ENCODE assay signal across 12 cellular contexts in genomic region chr6:88013554-88013953, GRCh38. TPM values are rescaled to one million over a fixed set of nuclear protein-coding genes. Genes with fewer than 3 reads are reported as not detected.
DNase-seq lines count a peak whose midpoint lies in the region; ATAC-seq, FAIRE-seq and TF ChIP-seq lines count a peak whose summit lies in the region.
"Had no signal": no experiment of that assay in that cellular context is flagged by ENCODE, and none has a peak within 500 bp of the region (broad histone marks: within the 10 kb centered on the region; RNA-seq: fewer than 3 reads in every experiment).

No MANE protein-coding gene starts in this region.

- no peak overlapping the region for H3K23ac ChIP-seq in neuronal stem cell (ENCODE audit: low read depth, low read length, poor library complexity)

- H2AFZ ChIP-seq in HepG2 (ENCODE audit: low read length), result no peak overlapping the region
- no peak overlapping the region for H2AFZ ChIP-seq in neuronal stem cell (ENCODE audit: low read length)

- no peak overlapping the region for H2BK120ac ChIP-seq in neuronal stem cell (ENCODE audit: low read depth, low read length)

- no peaks in the 10 kb centered on the region for H3K27me3 ChIP-seq in HepG2 (ENCODE audit: control insufficient read depth in 1 of 2, insufficient read depth in 2 of 2, low read length in 2 of 2)
- no peaks in the 10 kb centered on the region for H3K27me3 ChIP-seq in right lobe of liver
- no peaks in the 10 kb centered on the region for H3K27me3 ChIP-seq in neuronal stem cell (ENCODE audit: control insufficient read depth in 3 of 3, insufficient read depth in 3 of 3, low read depth in 1 of 3, low read length in 3 of 3)
- H3K27me3 ChIP-seq: sigmoid colon, upper lobe of left lung had no signal

- H4K20me1 ChIP-seq in HepG2 (ENCODE audit: insufficient read depth, low read length), result no peaks in the 10 kb centered on the region

- no peak overlapping the region for H2BK5ac ChIP-seq in neuronal stem cell (ENCODE audit: low read length)

- H3K27me3 Mint-ChIP-seq in chondrocyte (ENCODE audit: low read depth), result peaks cover 4% of the 10 kb centered on the region
- no peaks in the 10 kb centered on the region for H3K27me3 Mint-ChIP-seq in stimulated activated naive CD8-positive, alpha-beta T cell treated with anti-CD3 and anti-CD28 coated beads, Interleukin-15, amount 100 ng/mL, for 72 hours

- no peak overlapping the region for H2AK5ac ChIP-seq in neuronal stem cell (ENCODE audit: low read depth, low read length)

- H4K91ac ChIP-seq in neuronal stem cell (ENCODE audit: low read depth, low read length, poor library complexity), result no peak overlapping the region

- no peak overlapping the region for H3K4me3 Mint-ChIP-seq in chondrocyte (ENCODE audit: unreplicated experiment)
- peak overlapping the region in 1 of 2 donors; percentile 50 for H3K4me3 Mint-ChIP-seq in stimulated activated naive CD8-positive, alpha-beta T cell treated with anti-CD3 and anti-CD28 coated beads, Interleukin-15, amount 100 ng/mL, for 72 hours

- DNase-seq in HepG2 (ENCODE audit: low spot score) (no peak), right lobe of liver (no peak), NB4 (ENCODE audit: low read depth) (no peak), chondrocyte (ENCODE audit: low spot score) (no peak), pons (ENCODE audit: low spot score) (no peak), neuronal stem cell (ENCODE audit: low spot score) (no peak)
- no peak for DNase-seq in stimulated activated naive CD8-positive, alpha-beta T cell treated with anti-CD3 and anti-CD28 coated beads, Interleukin-15, amount 100 ng/mL, for 72 hours
- DNase-seq: anterior cingulate cortex, NCI-H1105, sigmoid colon, upper lobe of left lung had no signal

- no peaks in the 10 kb centered on the region for H3K9me3 ChIP-seq in HepG2 (ENCODE audit: low read length)
- H3K9me3 ChIP-seq in right lobe of liver, result no peaks in the 10 kb centered on the region
- no peaks in the 10 kb centered on the region for H3K9me3 ChIP-seq in neuronal stem cell (replicated peaks in 1 of 2; ENCODE audit: control insufficient read depth in 2 of 2, insufficient read depth in 1 of 2, low read depth in 1 of 2, low read length in 2 of 2)
- H3K9me3 ChIP-seq: sigmoid colon, upper lobe of left lung had no signal

- no peaks in the 10 kb centered on the region for H3K36me3 ChIP-seq in HepG2 (replicated peaks in 1 of 2; ENCODE audit: control insufficient read depth in 1 of 2, insufficient read depth in 2 of 2, low read length in 2 of 2)
- no peaks in the 10 kb centered on the region for H3K36me3 ChIP-seq in right lobe of liver
- H3K36me3 ChIP-seq in neuronal stem cell (replicated peaks in 1 of 2; ENCODE audit: control insufficient read depth in 2 of 2, insufficient read depth in 2 of 2, low read length in 2 of 2), result no peaks in the 10 kb centered on the region
- H3K36me3 ChIP-seq: sigmoid colon, upper lobe of left lung had no signal

- no peak overlapping the region for H4K8ac ChIP-seq in neuronal stem cell (ENCODE audit: low read depth, low read length)

- 52% methylated on average over 2 of the region's 2 CpGs for WGBS in HepG2 (ENCODE audit: low lambda C conversion rate)
- no CpG with 5 or more reads among the region's 2 CpGs for WGBS in right lobe of liver (ENCODE audit: insufficient coverage, low coverage, low lambda C conversion rate, missing lambda C conversion rate)
- WGBS in neuronal stem cell (ENCODE audit: extremely low coverage in 2 of 2, insufficient read length in 2 of 2, insufficient replicate concordance in 1 of 2), 2 donors, result no CpG with 5 or more reads among the region's 2 CpGs

- H3K4ac ChIP-seq in neuronal stem cell (ENCODE audit: low read length), result no peak overlapping the region

- TF ChIP-seq CTCF in HepG2 (CRISPR knock-in tag; IDR thresholded peaks at IDR 0.05) (no peak), right lobe of liver (IDR thresholded peaks at IDR 0.05) (no peak), NB4 (IDR thresholded peaks at IDR 0.05; ENCODE audit: low read depth, low read length) (peak; percentile 13), chondrocyte (IDR thresholded peaks at IDR 0.05) (peak; percentile 17)

- H3K27ac Mint-ChIP-seq in chondrocyte (ENCODE audit: unreplicated experiment), result no peak overlapping the region
- peak overlapping the region; percentile 23 to 89 for H3K27ac Mint-ChIP-seq in stimulated activated naive CD8-positive, alpha-beta T cell treated with anti-CD3 and anti-CD28 coated beads, Interleukin-15, amount 100 ng/mL, for 72 hours

- no peak for TF ChIP-seq RAD21 in HepG2 (CRISPR knock-in tag; IDR thresholded peaks at IDR 0.05)

- CTCF ChIA-PET in HepG2 (lab: Yijun Ruan, JAX; ENCODE audit: low intra/inter-chr PET ratio, low total read pairs), result no interaction called here

- TF ChIP-seq POLR2A in HepG2 (IDR thresholded peaks at IDR 0.05; ENCODE audit: insufficient read depth in 1 of 2, low read depth in 2 of 2, low read length in 2 of 2) (no peak), right lobe of liver (IDR thresholded peaks at IDR 0.05) (no peak), NB4 (IDR thresholded peaks at IDR 0.05; ENCODE audit: extremely low read depth, insufficient read length) (no peak)

- no peak overlapping the region for H3K27ac ChIP-seq in HepG2 (ENCODE audit: extremely low read length, insufficient read depth, low read length)
- H3K27ac ChIP-seq in right lobe of liver, result no peak overlapping the region
- H3K27ac ChIP-seq in neuronal stem cell (replicated peaks; ENCODE audit: low read length), result no peak overlapping the region
- H3K27ac ChIP-seq: sigmoid colon, upper lobe of left lung had no signal

- no peak overlapping the region for H2BK12ac ChIP-seq in neuronal stem cell (ENCODE audit: low read length)

- ATAC-seq in HepG2 (peak; percentile 73), right lobe of liver (no peak), GM19463 (IDR thresholded peaks at IDR 0.05; ENCODE audit: unreplicated experiment) (no peak)
- ATAC-seq in stimulated activated naive CD8-positive, alpha-beta T cell treated with anti-CD3 and anti-CD28 coated beads, Interleukin-15, amount 100 ng/mL, for 72 hours, result no peak

- H3K79me1 ChIP-seq in neuronal stem cell (ENCODE audit: low read depth, low read length), result no peaks in the 10 kb centered on the region

- H3K4me1 ChIP-seq in HepG2 (ENCODE audit: insufficient read depth, low read length) (peaks cover 9% of the 10 kb centered on the region; the same call in 1 of the 2 replicates), right lobe of liver (no peaks in the 10 kb centered on the region), neuronal stem cell (ENCODE audit: control insufficient read depth in 2 of 2, insufficient read depth in 1 of 2, low read depth in 1 of 2, low read length in 2 of 2) (no peaks in the 10 kb centered on the region)
- H3K4me1 ChIP-seq: sigmoid colon, upper lobe of left lung had no signal

- H3K18ac ChIP-seq in neuronal stem cell (ENCODE audit: low read length), result no peak overlapping the region

- intact Hi-C loops in HepG2 (cut with micrococcal nuclease; ENCODE audit: unreplicated experiment), result no loop called here
- intact Hi-C loops in right lobe of liver (cut with DNase I), result no loop called here

- no TSS peak for BruUV-seq in HepG2 (replicated peaks; lab: Mats Ljungman, UMichigan)

- H3K14ac ChIP-seq in neuronal stem cell (ENCODE audit: low read length), result no peak overlapping the region

- H3K9ac ChIP-seq in HepG2 (ENCODE audit: insufficient read depth, low read depth, low read length) (no peak overlapping the region), neuronal stem cell (ENCODE audit: low read depth, low read length, poor library complexity) (no peak overlapping the region)

- H3K4me2 ChIP-seq in HepG2 (ENCODE audit: low read depth, low read length) (no peak overlapping the region), neuronal stem cell (ENCODE audit: insufficient read depth, low read length, poor library complexity, severe bottlenecking) (no peak overlapping the region)

- POLR2A ChIA-PET in HepG2 (lab: Yijun Ruan, JAX), result no interaction called here

- no peaks in the 10 kb centered on the region for H3K36me3 Mint-ChIP-seq in chondrocyte (ENCODE audit: low read depth)

- H2BK15ac ChIP-seq in neuronal stem cell (ENCODE audit: low read length), result no peak overlapping the region

- peaks cover 7% of the 10 kb centered on the region for H3K9me3 Mint-ChIP-seq in chondrocyte (ENCODE audit: low read depth)
- peaks cover 0 to 11% of the 10 kb centered on the region in 2 donors for H3K9me3 Mint-ChIP-seq in stimulated activated naive CD8-positive, alpha-beta T cell treated with anti-CD3 and anti-CD28 coated beads, Interleukin-15, amount 100 ng/mL, for 72 hours

- in situ Hi-C loops in HepG2 (cut with HindIII; ENCODE audit: extremely low pct_ligation_motif_present, low pct_unique_long_range_greater_than_20kb), result no loop called here

- FAIRE-seq in HepG2 (lab: Jason Lieb, UNC), result no peak

- H3K4me1 Mint-ChIP-seq in chondrocyte (ENCODE audit: low read depth), result peaks cover 5% of the 10 kb centered on the region
- H3K4me1 Mint-ChIP-seq in stimulated activated naive CD8-positive, alpha-beta T cell treated with anti-CD3 and anti-CD28 coated beads, Interleukin-15, amount 100 ng/mL, for 72 hours, result peaks cover 18% of the 10 kb centered on the region

- H3K79me2 ChIP-seq in HepG2 (ENCODE audit: insufficient read depth, low read length), result no peaks in the 10 kb centered on the region

- TF ChIP-seq EP300 in HepG2 (IDR thresholded peaks at IDR 0.05; ENCODE audit: low read depth in 2 of 2, low read length in 2 of 2) (no peak), HepG2 (CRISPR knock-in tag; IDR thresholded peaks at IDR 0.05; ENCODE audit: borderline replicate concordance) (no peak)

- no peak overlapping the region for H3K4me3 ChIP-seq in HepG2 (replicated peaks in 1 of 3; ENCODE audit: insufficient read depth in 1 of 3, low read depth in 2 of 3, low read length in 3 of 3)
- H3K4me3 ChIP-seq in right lobe of liver, result no peak overlapping the region
- H3K4me3 ChIP-seq in NB4 (ENCODE audit: low read depth, low read length), result no peak overlapping the region
- no peak overlapping the region for H3K4me3 ChIP-seq in neuronal stem cell (ENCODE audit: low read length in 2 of 2)
- H3K4me3 ChIP-seq: sigmoid colon, upper lobe of left lung had no signal

RNA-seq across cellular contexts. Expression of gene SPACA1, which starts 34.1 kb away (rescaled TPM):
- total RNA-seq in HepG2 (2016; rRNA removed; fragmentation: Illumina TruSeq; extraction: Trizol) (not detected in 2 replicates), right lobe of liver (not detected), chondrocyte (not detected in 3 replicates)
- total RNA-seq in HepG2 (2016; cell fraction: cytosol; rRNA removed; fragmentation: Illumina TruSeq; extraction: Trizol; ENCODE audit: low read depth), result not detected in 2 replicates
- total RNA-seq in HepG2 (2016; cell fraction: insoluble cytoplasmic fraction; rRNA removed; fragmentation: Illumina TruSeq; extraction: Trizol), result not detected in 2 replicates
- not detected in 2 replicates for total RNA-seq in HepG2 (2016; cell fraction: membrane; rRNA removed; fragmentation: Illumina TruSeq; extraction: Trizol)
- total RNA-seq in HepG2 (2016; cell fraction: nucleus; rRNA removed; fragmentation: Illumina TruSeq; extraction: Trizol), result not detected in 2 replicates
- polyA plus RNA-seq in HepG2 (2011; rRNA removed), result 0.07 TPM in 1 of 2 replicates, not detected in the other
- not detected in 2 replicates for polyA plus RNA-seq in HepG2 (2011; cell fraction: cytosol; rRNA removed)
- not detected in 2 replicates for polyA plus RNA-seq in HepG2 (2011; cell fraction: nucleus; rRNA removed)
- polyA plus RNA-seq in HepG2 (2012), result not detected in 2 replicates
- polyA plus RNA-seq in HepG2 (2016; cell fraction: cytosol; fragmentation: Illumina TruSeq; extraction: Trizol; ENCODE audit: low read depth), result not detected in 2 replicates
- not detected in 2 replicates for polyA plus RNA-seq in HepG2 (2016; cell fraction: insoluble cytoplasmic fraction; fragmentation: Illumina TruSeq; extraction: Trizol; ENCODE audit: low read depth)
- polyA plus RNA-seq in HepG2 (2016; cell fraction: membrane; fragmentation: Illumina TruSeq; extraction: Trizol; ENCODE audit: low read depth), result not detected in 2 replicates
- not detected in 2 replicates for polyA plus RNA-seq in HepG2 (2016; cell fraction: nucleus; fragmentation: Illumina TruSeq; extraction: Trizol; ENCODE audit: insufficient read depth, low read depth)
- polyA minus RNA-seq in HepG2 (2011; rRNA and poly(A)+ RNA removed; ENCODE audit: low replicate concordance), result not detected in 2 replicates
- not detected in 2 replicates for polyA minus RNA-seq in HepG2 (2011; cell fraction: cytosol; rRNA and poly(A)+ RNA removed)
- polyA minus RNA-seq in HepG2 (2011; cell fraction: nucleus; rRNA and poly(A)+ RNA removed), result not detected in 2 replicates
- polyA plus RNA-seq in neuronal stem cell (2013, experiment 1 of 2), result not detected
- not detected for polyA plus RNA-seq in neuronal stem cell (2013, experiment 2 of 2)
- total RNA-seq: sigmoid colon, upper lobe of left lung had no signal
- polyA plus RNA-seq: sigmoid colon had no signal

Comparison
In these comparisons a context has a peak if more than half of its experiments do, and no peak if none do; other contexts are left out.
1. CTCF ChIP-seq: peak in NB4 (single experiment) and chondrocyte (single experiment); none in HepG2 (single experiment) and right lobe of liver (0 of 4).